20 cellular contexts compared by ENCODE assay signal in the genomic region with DNA sequence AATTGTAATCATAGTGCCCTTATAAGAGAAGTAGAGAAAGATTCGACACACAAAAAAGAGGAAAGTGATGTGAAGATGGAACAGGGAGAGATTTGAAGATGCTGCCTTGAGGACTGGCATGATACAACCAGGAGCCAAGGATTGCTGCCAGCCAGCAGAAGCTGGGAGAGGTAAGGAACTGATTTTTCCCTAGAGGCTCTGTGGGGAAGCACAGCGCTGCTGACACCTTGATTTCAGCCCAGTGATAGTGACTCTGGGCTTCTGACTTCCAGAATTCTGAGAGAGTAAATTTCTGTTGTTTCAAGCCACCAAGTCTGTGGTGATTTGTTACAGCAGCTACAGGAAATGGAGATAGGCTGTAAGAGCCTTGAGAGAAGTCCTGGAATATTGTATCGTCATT.
"Had no signal": no experiment of that assay in that cellular context is flagged by ENCODE, and none has a peak within 500 bp of the region (broad histone marks: within the 10 kb centered on the region; RNA-seq: fewer than 3 reads in every experiment).

No MANE protein-coding gene starts in this region.

- H3K4me3 ChIP-seq: body of pancreas, cardiac muscle cell, left ventricle myocardium inferior, prostate gland, spleen, testis, vagina had no signal

- ATAC-seq: activated CD8-positive, alpha-beta T cell treated with anti-CD3 and anti-CD28 coated beads, Interleukin-2, amount 10 ng/mL, durations not matched to agents 7 days and 5 days; body of pancreas; naive thymus-derived CD8-positive, alpha-beta T cell had no signal

- H3K27ac ChIP-seq: body of pancreas, cardiac muscle cell, epithelial cell of prostate, left ventricle myocardium inferior, prostate gland, spleen, testis, vagina had no signal

- H3K4me1 Mint-ChIP-seq: activated naive CD4-positive, alpha-beta T cell treated with anti-CD3 and anti-CD28 coated beads, Interleukin-2, amount 50 U/mL, for 24 hours; mesothelial cell of epicardium; naive thymus-derived CD8-positive, alpha-beta T cell had no signal

- H3K9me3 Mint-ChIP-seq: activated naive CD4-positive, alpha-beta T cell treated with anti-CD3 and anti-CD28 coated beads, Interleukin-2, amount 50 U/mL, for 24 hours; mesothelial cell of epicardium had no signal

- H3K36me3 ChIP-seq: cardiac muscle cell, left ventricle myocardium inferior, prostate gland, spleen, vagina had no signal

- H3K9me3 ChIP-seq: body of pancreas, left ventricle myocardium inferior, prostate gland, spleen, testis, vagina had no signal

- H3K27ac Mint-ChIP-seq: activated CD8-positive, alpha-beta T cell treated with anti-CD3 and anti-CD28 coated beads, Interleukin-2, amount 10 ng/mL, durations not matched to agents 7 days and 5 days; activated naive CD4-positive, alpha-beta T cell treated with anti-CD3 and anti-CD28 coated beads, Interleukin-2, amount 50 U/mL, for 24 hours; mesothelial cell of epicardium; naive thymus-derived CD8-positive, alpha-beta T cell had no signal

- H3K36me3 Mint-ChIP-seq: activated naive CD4-positive, alpha-beta T cell treated with anti-CD3 and anti-CD28 coated beads, Interleukin-2, amount 50 U/mL, for 24 hours; mesothelial cell of epicardium; naive thymus-derived CD8-positive, alpha-beta T cell had no signal

- H3K4me3 Mint-ChIP-seq: activated CD8-positive, alpha-beta T cell treated with anti-CD3 and anti-CD28 coated beads, Interleukin-2, amount 10 ng/mL, durations not matched to agents 7 days and 5 days; activated naive CD4-positive, alpha-beta T cell treated with anti-CD3 and anti-CD28 coated beads, Interleukin-2, amount 50 U/mL, for 24 hours; mesothelial cell of epicardium; naive thymus-derived CD8-positive, alpha-beta T cell had no signal

- H3K27me3 ChIP-seq: body of pancreas, testis, vagina had no signal

- DNase-seq: activated CD4-positive, alpha-beta T cell treated with anti-CD3 and anti-CD28 coated beads for 48 hours; activated CD8-positive, alpha-beta T cell treated with anti-CD3 and anti-CD28 coated beads, Interleukin-2, amount 10 ng/mL, durations not matched to agents 7 days and 5 days; activated gamma-delta T cell treated with Interleukin-2 at 50 U/mL for 16 hours; activated T-cell treated with anti-CD3 and anti-CD28 coated beads, Interleukin-2, amount 50 U/mL, for 1 hour; anterior cingulate cortex; body of pancreas; cortex of kidney; left ventricle myocardium inferior; naive thymus-derived CD8-positive, alpha-beta T cell; spleen; stimulated activated CD4-positive, alpha-beta T cell treated with anti-CD3 and anti-CD28 coated beads, Interleukin-4, amount 100 ng/mL, for 1 hour; stimulated activated naive CD4-positive, alpha-beta T cell; testis; trophoblast cell had no signal

- H3K4me1 ChIP-seq: body of pancreas, left ventricle myocardium inferior, prostate gland, spleen, testis, vagina had no signal
